ENCODE assay signal across 20 cellular contexts in genomic region chr9:92350740-92351133, GRCh38. TPM values are rescaled to one million over a fixed set of nuclear protein-coding genes. Genes with fewer than 3 reads are reported as not detected.
DNase-seq lines count a peak whose midpoint lies in the region; ATAC-seq and TF ChIP-seq lines count a peak whose summit lies in the region.
"Had no signal": no experiment of that assay in that cellular context is flagged by ENCODE, and none has a peak within 500 bp of the region (broad histone marks: within the 10 kb centered on the region; RNA-seq: fewer than 3 reads in every experiment).

No MANE protein-coding gene starts in this region.

- CTCF ChIA-PET in mammary epithelial cell (lab: Charles Lee; ENCODE audit: low non-redundant PET), result no interaction called here
- CTCF ChIA-PET in Caco-2 (lab: Charles Lee), result no interaction called here

- TF ChIP-seq CTCF in breast epithelium (IDR thresholded peaks at IDR 0.05) (no peak), mammary epithelial cell (conservative IDR thresholded peaks at IDR 0.05 in 1 of 2, IDR thresholded peaks at IDR 0.05 in 1 of 2; ENCODE audit: extremely low read depth in 1 of 2, insufficient read depth in 1 of 2, low read depth in 1 of 2, low read length in 2 of 2) (no peak), gastroesophageal sphincter (IDR thresholded peaks at IDR 0.05) (no peak), psoas muscle (IDR thresholded peaks at IDR 0.05) (no peak), tibial nerve (IDR thresholded peaks at IDR 0.05) (no peak), Caco-2 (IDR thresholded peaks at IDR 0.05; ENCODE audit: insufficient read depth in 1 of 2, low read depth in 1 of 2, low read length in 1 of 2, severe bottlenecking in 1 of 2, unreplicated experiment in 1 of 2) (no peak)

- DNase-seq in breast epithelium (ENCODE audit: low spot score in 2 of 2) (no peak), mammary epithelial cell (no peak), psoas muscle (no peak), tibial nerve (ENCODE audit: low spot score in 2 of 2) (no peak), hepatic stellate cell (ENCODE audit: low spot score) (no peak), NCI-H82 treated with DMSO at 0.1 percent for 48 hours (lab: John Stamatoyannopoulos, UW; ENCODE audit: unreplicated experiment) (no peak), Caco-2 (no peak)
- DNase-seq: activated CD4-positive, alpha-beta T cell treated with anti-CD3 and anti-CD28 coated beads, Interleukin-2, amount 50 U/mL, for 1 hour; activated gamma-delta T cell treated with Interleukin-2 at 50 U/mL for 16 hours; NCI-H1105; NCI-H2081 treated with DMSO at 0.1 percent for 48 hours; NCI-H510A treated with DMSO at 0.1 percent for 48 hours; retina; stimulated activated naive B cell treated with anti-CD40 and anti-IgM and Interleukin-4, amounts not matched to agents 10 μg/mL and 1 μg/mL and 100 μg/mL, for 72 hours; T-helper 1 cell had no signal

- H3K4me2 ChIP-seq in mammary epithelial cell (ENCODE audit: insufficient read depth, low read depth, low read length), result no peak overlapping the region
- H3K4me2 ChIP-seq: BLaER1 had no signal

- no peaks in the 10 kb centered on the region for H3K79me2 ChIP-seq in mammary epithelial cell (ENCODE audit: insufficient read depth, low read length)

- H3K36me3 ChIP-seq in breast epithelium (no peaks in the 10 kb centered on the region), mammary epithelial cell (ENCODE audit: insufficient read depth, low read length) (no peaks in the 10 kb centered on the region), gastroesophageal sphincter (no peaks in the 10 kb centered on the region), psoas muscle (ENCODE audit: insufficient read depth in 1 of 2, low read depth in 1 of 2) (peaks cover 0 to 15% of the 10 kb centered on the region in 2 donors), tibial nerve (no peaks in the 10 kb centered on the region), Caco-2 (ENCODE audit: control insufficient read depth, insufficient read depth, low read length) (no peaks in the 10 kb centered on the region)

- intact Hi-C loops in breast epithelium (cut with DNase I; ENCODE audit: low total_unique reads) (no loop called here), mammary epithelial cell (cut with micrococcal nuclease) (no loop called here), psoas muscle (cut with DNase I) (no loop called here), Caco-2 (cut with micrococcal nuclease; ENCODE audit: unreplicated experiment) (no loop called here)

- TF ChIP-seq EP300 in gastroesophageal sphincter (IDR thresholded peaks at IDR 0.05), result no peak
- no peak for TF ChIP-seq EP300 in tibial nerve (IDR thresholded peaks at IDR 0.05)

- BruUV-seq in mammary epithelial cell (replicated peaks; lab: Mats Ljungman, UMichigan) (no TSS peak), Caco-2 (replicated peaks; lab: Mats Ljungman, UMichigan) (no TSS peak)

- H3K4me1 ChIP-seq in breast epithelium (no peaks in the 10 kb centered on the region), mammary epithelial cell (ENCODE audit: insufficient read depth, low read length) (no peaks in the 10 kb centered on the region), gastroesophageal sphincter (peaks cover 6 to 20% (median 12%) of the 10 kb centered on the region in 3 donors), psoas muscle (no peaks in the 10 kb centered on the region), tibial nerve (peaks cover 0 to 17% (median 6%) of the 10 kb centered on the region in 4 donors), Caco-2 (no peaks in the 10 kb centered on the region)
- H3K4me1 ChIP-seq: BLaER1 had no signal

- dilution Hi-C loops in mammary epithelial cell (cut with HindIII; ENCODE audit: low sequenced_read_pairs), result no loop called here

- no peaks in the 10 kb centered on the region for H3K4me1 Mint-ChIP-seq in Caco-2 (ENCODE audit: low read depth, unreplicated experiment)
- H3K4me1 Mint-ChIP-seq: central memory CD8-positive, alpha-beta T cell had no signal

- no peaks in the 10 kb centered on the region for H3K27me3 ChIP-seq in breast epithelium
- H3K27me3 ChIP-seq in mammary epithelial cell (ENCODE audit: insufficient read depth, low read length), result no peaks in the 10 kb centered on the region
- no peaks in the 10 kb centered on the region for H3K27me3 ChIP-seq in gastroesophageal sphincter
- H3K27me3 ChIP-seq in psoas muscle (ENCODE audit: insufficient read depth in 3 of 3, low read length in 2 of 3), result no peaks in the 10 kb centered on the region
- H3K27me3 ChIP-seq in tibial nerve, result no peaks in the 10 kb centered on the region
- H3K27me3 ChIP-seq in Caco-2 (replicated peaks; ENCODE audit: control insufficient read depth, insufficient read depth, low read length), result no peaks in the 10 kb centered on the region
- H3K27me3 ChIP-seq: BLaER1 had no signal

- ATAC-seq in gastroesophageal sphincter, result no peak
- ATAC-seq in psoas muscle, result no peak
- ATAC-seq: stimulated activated naive B cell treated with anti-CD40 and anti-IgM and Interleukin-4, amounts not matched to agents 10 μg/mL and 1 μg/mL and 100 μg/mL, for 72 hours had no signal

- no peak overlapping the region for H3K4me3 Mint-ChIP-seq in Caco-2 (ENCODE audit: unreplicated experiment)
- H3K4me3 Mint-ChIP-seq: central memory CD8-positive, alpha-beta T cell; stimulated activated naive B cell treated with anti-CD40 and anti-IgM and Interleukin-4, amounts not matched to agents 10 μg/mL and 1 μg/mL and 100 μg/mL, for 72 hours had no signal

- no peaks in the 10 kb centered on the region for H3K27me3 Mint-ChIP-seq in Caco-2 (ENCODE audit: insufficient read depth, unreplicated experiment)
- H3K27me3 Mint-ChIP-seq: central memory CD8-positive, alpha-beta T cell; stimulated activated naive B cell treated with anti-CD40 and anti-IgM and Interleukin-4, amounts not matched to agents 10 μg/mL and 1 μg/mL and 100 μg/mL, for 72 hours had no signal

- H3K9ac ChIP-seq in mammary epithelial cell (ENCODE audit: insufficient read depth, low read length), result no peak overlapping the region
- H3K9ac ChIP-seq: BLaER1 had no signal

- H3K27ac Mint-ChIP-seq in Caco-2 (ENCODE audit: unreplicated experiment), result no peak overlapping the region
- H3K27ac Mint-ChIP-seq: stimulated activated naive B cell treated with anti-CD40 and anti-IgM and Interleukin-4, amounts not matched to agents 10 μg/mL and 1 μg/mL and 100 μg/mL, for 72 hours had no signal

- H3K4me3 ChIP-seq in breast epithelium, result no peak overlapping the region
- H3K4me3 ChIP-seq in mammary epithelial cell (replicated peaks in 1 of 3; ENCODE audit: insufficient read depth in 1 of 3, low read depth in 2 of 3, low read length in 3 of 3), result no peak overlapping the region
- H3K4me3 ChIP-seq in gastroesophageal sphincter, result no peak overlapping the region
- H3K4me3 ChIP-seq in psoas muscle, result no peak overlapping the region
- H3K4me3 ChIP-seq in tibial nerve, result no peak overlapping the region
- no peak overlapping the region for H3K4me3 ChIP-seq in Caco-2 (ENCODE audit: low read depth, low read length)
- H3K4me3 ChIP-seq: BLaER1 had no signal

- peaks cover 8% of the 10 kb centered on the region for H3K9me3 Mint-ChIP-seq in Caco-2 (ENCODE audit: unreplicated experiment)

- H4K20me1 ChIP-seq in mammary epithelial cell (ENCODE audit: insufficient read depth, low read length), result no peaks in the 10 kb centered on the region
- H4K20me1 ChIP-seq: BLaER1 had no signal

- H3K9me3 ChIP-seq in breast epithelium (peaks cover 6 to 11% of the 10 kb centered on the region in 2 donors), mammary epithelial cell (replicated peaks; ENCODE audit: insufficient read depth, low read length) (peaks cover 3% of the 10 kb centered on the region), gastroesophageal sphincter (peaks cover 0 to 7% (median 0%) of the 10 kb centered on the region in 3 donors), psoas muscle (peaks cover 3% of the 10 kb centered on the region), tibial nerve (peaks cover 0 to 18% (median 4%) of the 10 kb centered on the region in 4 donors), Caco-2 (no peaks in the 10 kb centered on the region)

- in situ Hi-C loops in mammary epithelial cell (cut with MboI; ENCODE audit: low sequenced_read_pairs in 2 of 2), result no loop called here

- H3K27ac ChIP-seq in breast epithelium (peak overlapping the region; percentile 54 to 78), mammary epithelial cell (ENCODE audit: insufficient read depth, low read depth, low read length) (no peak overlapping the region), gastroesophageal sphincter (peak overlapping the region; percentile 59 to 81 (median 77)), psoas muscle (peak overlapping the region; percentile 10), tibial nerve (peak overlapping the region; percentile 21 to 84 (median 61))
- H3K27ac ChIP-seq: BLaER1 had no signal

- no peaks in the 10 kb centered on the region for H3K36me3 Mint-ChIP-seq in Caco-2 (ENCODE audit: insufficient read depth, unreplicated experiment)

- no peak overlapping the region for H2AFZ ChIP-seq in mammary epithelial cell (ENCODE audit: low read depth, low read length)

- POLR2A ChIA-PET in Caco-2 (lab: Charles Lee), result no interaction called here

- TF ChIP-seq POLR2A in breast epithelium (IDR thresholded peaks at IDR 0.05) (no peak), gastroesophageal sphincter (IDR thresholded peaks at IDR 0.05) (no peak), tibial nerve (IDR thresholded peaks at IDR 0.05) (no peak)

RNA-seq across cellular contexts. Expression of gene CENPP, which starts 25.0 kb away (rescaled TPM):
- 1 to 10 TPM; 3.9 to 6.1 (median 4.5) TPM for total RNA-seq in breast epithelium
- total RNA-seq in mammary epithelial cell, result 1 to 10 TPM; 3.0 to 7.5 TPM
- 4.4 TPM for polyA plus RNA-seq in mammary epithelial cell
- 2.6 TPM for polyA minus RNA-seq in mammary epithelial cell
- total RNA-seq in gastroesophageal sphincter, result 1 to 10 TPM; 2.9 to 8.3 (median 4.9) TPM
- 10 to 100 TPM in 1 of 4 donors, 1 to 10 TPM in 3; 5.9 to 15.7 (median 8.0) TPM for total RNA-seq in psoas muscle
- 1 to 10 TPM; 1.8 to 6.4 (median 3.9) TPM for polyA plus RNA-seq in psoas muscle
- total RNA-seq in tibial nerve, result 10 to 100 TPM in 1 of 4 donors, 1 to 10 TPM in 3; 5.0 to 17.1 (median 6.9) TPM
- total RNA-seq in Caco-2 (2022), result 7.6 and 7.8 TPM in 2 replicates

RNA-seq across cellular contexts. Expression of gene NOL8, which starts 25.6 kb away (rescaled TPM):
- total RNA-seq in breast epithelium, result 10 to 100 TPM; 31.2 to 66.6 (median 49.8) TPM
- 10 to 100 TPM; 21.8 to 42.4 TPM for total RNA-seq in mammary epithelial cell
- polyA plus RNA-seq in mammary epithelial cell, result 13.7 TPM
- 14.5 TPM for polyA minus RNA-seq in mammary epithelial cell
- 10 to 100 TPM; 15.6 to 42.2 (median 24.4) TPM for total RNA-seq in gastroesophageal sphincter
- total RNA-seq in psoas muscle, result 10 to 100 TPM; 14.5 to 29.4 (median 20.1) TPM
- polyA plus RNA-seq in psoas muscle, result 10 to 100 TPM; 11.2 to 21.1 (median 11.7) TPM
- total RNA-seq in tibial nerve, result 10 to 100 TPM; 25.1 to 45.6 (median 31.4) TPM
- total RNA-seq in Caco-2 (2022), result 22.3 and 29.4 TPM in 2 replicates

RNA-seq across cellular contexts. Expression of gene OGN, which starts 53.6 kb away (rescaled TPM):
- total RNA-seq in breast epithelium (10 to 100 TPM; 14.1 to 92.5 (median 17.7) TPM), mammary epithelial cell (not detected), gastroesophageal sphincter (100 to 1,000 TPM in 1 of 4 donors, 10 to 100 TPM in 3; 12.9 to 101 (median 30.2) TPM), psoas muscle (1 to 10 TPM in 2 of 4 donors, under 1 TPM in 2; 0.64 to 7.4 (median 1.9) TPM), tibial nerve (10 to 100 TPM in 3 of 4 donors, 1 to 10 TPM in 1; 4.2 to 33.9 (median 18.4) TPM), Caco-2 (2022) (not detected in 2 replicates)
- polyA plus RNA-seq in mammary epithelial cell (not detected), psoas muscle (1 to 10 TPM in 1 of 3 donors, under 1 TPM in 2; 0.65 to 1.1 (median 0.76) TPM)
- polyA minus RNA-seq in mammary epithelial cell, result not detected
- total RNA-seq: A172, kidney epithelial cell had no signal

RNA-seq across cellular contexts. Expression of gene IARS1, which starts 57.2 kb away (rescaled TPM):
- total RNA-seq in breast epithelium (100 to 1,000 TPM in 2 of 3 donors, 10 to 100 TPM in 1; 56.5 to 111 (median 111) TPM), mammary epithelial cell (100 to 1,000 TPM; 240 to 401 TPM), gastroesophageal sphincter (10 to 100 TPM; 56.6 to 78.8 (median 75.0) TPM), psoas muscle (100 to 1,000 TPM in 2 of 4 donors, 10 to 100 TPM in 2; 93.3 to 166 (median 102) TPM), tibial nerve (100 to 1,000 TPM in 1 of 4 donors, 10 to 100 TPM in 3; 52.2 to 102 (median 78.1) TPM), Caco-2 (2022) (127 and 138 TPM in 2 replicates)
- polyA plus RNA-seq in mammary epithelial cell (67.3 TPM), psoas muscle (100 to 1,000 TPM in 1 of 3 donors, 10 to 100 TPM in 2; 45.6 to 183 (median 90.9) TPM)
- 401 TPM for polyA minus RNA-seq in mammary epithelial cell
